In genomic region chr10:104231784-104232612, GRCh38 we compare ENCODE assay signal across 1 cellular context.
A peak's percentile ranks its signal among the peaks of the same experiment; 100 is the strongest.
TF ChIP-seq lines count a peak whose summit lies in the region.

A gene with protein sequence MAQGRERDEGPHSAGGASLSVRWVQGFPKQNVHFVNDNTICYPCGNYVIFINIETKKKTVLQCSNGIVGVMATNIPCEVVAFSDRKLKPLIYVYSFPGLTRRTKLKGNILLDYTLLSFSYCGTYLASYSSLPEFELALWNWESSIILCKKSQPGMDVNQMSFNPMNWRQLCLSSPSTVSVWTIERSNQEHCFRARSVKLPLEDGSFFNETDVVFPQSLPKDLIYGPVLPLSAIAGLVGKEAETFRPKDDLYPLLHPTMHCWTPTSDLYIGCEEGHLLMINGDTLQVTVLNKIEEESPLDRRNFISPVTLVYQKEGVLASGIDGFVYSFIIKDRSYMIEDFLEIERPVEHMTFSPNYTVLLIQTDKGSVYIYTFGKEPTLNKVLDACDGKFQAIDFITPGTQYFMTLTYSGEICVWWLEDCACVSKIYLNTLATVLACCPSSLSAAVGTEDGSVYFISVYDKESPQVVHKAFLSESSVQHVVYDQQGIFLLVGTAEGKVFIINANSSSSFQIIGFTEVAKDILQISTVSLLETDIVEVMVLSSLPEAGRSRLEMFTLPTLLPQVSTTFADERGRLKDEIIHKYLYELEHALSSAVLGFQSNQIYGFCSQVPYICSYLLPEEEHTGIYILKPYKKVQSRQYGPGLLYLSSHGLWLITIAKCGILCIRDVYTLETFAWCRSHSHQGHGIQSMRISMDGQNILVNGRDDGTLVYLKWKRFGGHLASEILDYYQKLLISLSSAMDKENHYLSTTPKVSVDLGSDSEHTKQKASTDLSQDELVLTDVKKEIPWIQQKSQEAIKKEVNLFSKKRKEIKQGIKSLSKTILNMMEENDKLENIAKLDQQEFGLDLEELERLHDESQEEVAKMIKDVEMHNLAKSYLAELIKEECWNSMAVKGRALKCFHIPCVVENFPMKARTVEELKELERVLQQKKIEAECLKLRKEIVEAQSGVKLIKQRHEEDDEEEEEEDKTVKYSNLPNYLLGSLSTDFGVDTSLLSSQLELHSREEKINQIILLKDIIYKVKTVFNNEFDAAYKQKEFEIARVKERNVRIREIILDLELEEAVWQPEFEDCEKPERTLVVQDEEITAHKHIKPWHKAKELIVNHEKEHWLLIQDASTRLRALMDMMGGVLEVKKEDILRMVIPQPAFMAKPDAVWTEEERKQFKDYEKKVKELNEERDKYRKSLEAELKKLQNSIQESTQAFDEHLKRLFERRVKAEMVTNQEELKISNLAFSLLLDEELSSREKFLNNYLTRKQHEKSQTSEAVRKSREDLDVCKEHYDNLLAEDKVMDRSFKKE (N-terminal part only) (minus strand): TSS chr10:104232364. CDS start chr10:104232246, 118 bp downstream.

TF ChIP-seq in HepG2, 621 proteins besides CTCF, POLR2A, EP300 and RAD21 (continued from another document and continues in another):
- TF ChIP-seq, protein P1, sequence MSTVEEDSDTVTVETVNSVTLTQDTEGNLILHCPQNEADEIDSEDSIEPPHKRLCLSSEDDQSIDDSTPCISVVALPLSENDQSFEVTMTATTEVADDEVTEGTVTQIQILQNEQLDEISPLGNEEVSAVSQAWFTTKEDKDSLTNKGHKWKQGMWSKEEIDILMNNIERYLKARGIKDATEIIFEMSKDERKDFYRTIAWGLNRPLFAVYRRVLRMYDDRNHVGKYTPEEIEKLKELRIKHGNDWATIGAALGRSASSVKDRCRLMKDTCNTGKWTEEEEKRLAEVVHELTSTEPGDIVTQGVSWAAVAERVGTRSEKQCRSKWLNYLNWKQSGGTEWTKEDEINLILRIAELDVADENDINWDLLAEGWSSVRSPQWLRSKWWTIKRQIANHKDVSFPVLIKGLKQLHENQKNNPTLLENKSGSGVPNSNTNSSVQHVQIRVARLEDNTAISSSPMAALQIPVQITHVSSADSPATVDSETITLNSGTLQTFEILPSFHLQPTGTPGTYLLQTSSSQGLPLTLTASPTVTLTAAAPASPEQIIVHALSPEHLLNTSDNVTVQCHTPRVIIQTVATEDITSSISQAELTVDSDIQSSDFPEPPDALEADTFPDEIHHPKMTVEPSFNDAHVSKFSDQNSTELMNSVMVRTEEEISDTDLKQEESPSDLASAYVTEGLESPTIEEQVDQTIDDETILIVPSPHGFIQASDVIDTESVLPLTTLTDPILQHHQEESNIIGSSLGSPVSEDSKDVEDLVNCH (CRISPR knock-in tag; IDR thresholded peaks at IDR 0.05): peak; percentile 84; the same call in 1 of the 2 replicates
- peak; percentile 80; the same call in 1 of the 2 replicates for TF ChIP-seq REPIN1 (CRISPR knock-in tag; IDR thresholded peaks at IDR 0.05; ENCODE audit: borderline replicate concordance, low read depth)
- TF ChIP-seq POLR2AphosphoS5 (IDR thresholded peaks at IDR 0.05; ENCODE audit: low read depth, low read length): peak; percentile 34; the same call in 1 of the 2 replicates
- TF ChIP-seq HDAC6 (IDR thresholded peaks at IDR 0.05; ENCODE audit: low read depth, low read length): no peak
- no peak for TF ChIP-seq ZNF20 (CRISPR knock-in tag; IDR thresholded peaks at IDR 0.05)
- TF ChIP-seq DNMT3B (CRISPR knock-in tag; conservative IDR thresholded peaks at IDR 0.05): no peak
- TF ChIP-seq, protein P2, sequence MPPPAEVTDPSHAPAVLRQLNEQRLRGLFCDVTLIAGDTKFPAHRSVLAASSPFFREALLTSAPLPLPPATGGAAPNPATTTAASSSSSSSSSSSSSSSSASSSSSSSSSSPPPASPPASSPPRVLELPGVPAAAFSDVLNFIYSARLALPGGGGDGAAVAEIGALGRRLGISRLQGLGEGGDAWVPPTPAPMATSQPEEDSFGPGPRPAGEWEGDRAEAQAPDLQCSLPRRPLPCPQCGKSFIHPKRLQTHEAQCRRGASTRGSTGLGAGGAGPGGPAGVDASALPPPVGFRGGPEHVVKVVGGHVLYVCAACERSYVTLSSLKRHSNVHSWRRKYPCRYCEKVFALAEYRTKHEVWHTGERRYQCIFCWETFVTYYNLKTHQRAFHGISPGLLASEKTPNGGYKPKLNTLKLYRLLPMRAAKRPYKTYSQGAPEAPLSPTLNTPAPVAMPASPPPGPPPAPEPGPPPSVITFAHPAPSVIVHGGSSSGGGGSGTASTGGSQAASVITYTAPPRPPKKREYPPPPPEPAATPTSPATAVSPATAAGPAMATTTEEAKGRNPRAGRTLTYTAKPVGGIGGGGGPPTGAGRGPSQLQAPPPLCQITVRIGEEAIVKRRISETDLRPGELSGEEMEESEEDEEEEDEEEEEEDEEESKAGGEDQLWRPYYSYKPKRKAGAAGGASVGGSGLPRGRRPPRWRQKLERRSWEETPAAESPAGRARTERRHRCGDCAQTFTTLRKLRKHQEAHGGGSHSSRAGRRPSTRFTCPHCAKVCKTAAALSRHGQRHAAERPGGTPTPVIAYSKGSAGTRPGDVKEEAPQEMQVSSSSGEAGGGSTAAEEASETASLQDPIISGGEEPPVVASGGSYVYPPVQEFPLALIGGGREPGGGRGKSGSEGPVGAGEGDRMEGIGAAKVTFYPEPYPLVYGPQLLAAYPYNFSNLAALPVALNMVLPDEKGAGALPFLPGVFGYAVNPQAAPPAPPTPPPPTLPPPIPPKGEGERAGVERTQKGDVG (CRISPR knock-in tag; IDR thresholded peaks at IDR 0.05; ENCODE audit: borderline replicate concordance): no peak
- peak; percentile 51; the same call in 1 of the 2 replicates for TF ChIP-seq FOXP4 (CRISPR knock-in tag; IDR thresholded peaks at IDR 0.05)
- peak; percentile 68; the same call in 1 of the 2 replicates for TF ChIP-seq ZBTB2 (CRISPR knock-in tag; IDR thresholded peaks at IDR 0.05; ENCODE audit: low read depth)
- TF ChIP-seq THYN1 (CRISPR knock-in tag; IDR thresholded peaks at IDR 0.05; ENCODE audit: borderline replicate concordance, low read depth): no peak
- TF ChIP-seq SNAPC5 (CRISPR knock-in tag; IDR thresholded peaks at IDR 0.05; ENCODE audit: borderline replicate concordance): 0 out of 2 replicates have a peak, but pooled peaks have one; percentile 13
- TF ChIP-seq MED1 (CRISPR knock-in tag; IDR thresholded peaks at IDR 0.05): no peak
- TF ChIP-seq ZNF883 (CRISPR knock-in tag; IDR thresholded peaks at IDR 0.05; ENCODE audit: not compliant biosample characterization): peak; percentile 91
- TF ChIP-seq HNRNPK (IDR thresholded peaks at IDR 0.05; ENCODE audit: low read depth, low read length, poor library complexity, severe bottlenecking): peak; percentile 93
- TF ChIP-seq BORCS8-MEF2B (CRISPR knock-in tag; IDR thresholded peaks at IDR 0.05): peak; percentile 60; the same call in 1 of the 2 replicates
- peak; percentile 48; the same call in 1 of the 2 replicates for TF ChIP-seq ZNF12 (CRISPR knock-in tag; IDR thresholded peaks at IDR 0.05)
- no peak for TF ChIP-seq HNRNPUL1 (IDR thresholded peaks at IDR 0.05; ENCODE audit: low read depth, low read length)
- TF ChIP-seq MEIS1 (CRISPR knock-in tag; IDR thresholded peaks at IDR 0.05; ENCODE audit: borderline replicate concordance): peak; percentile 85; the same call in 1 of the 2 replicates
- TF ChIP-seq, protein P3, sequence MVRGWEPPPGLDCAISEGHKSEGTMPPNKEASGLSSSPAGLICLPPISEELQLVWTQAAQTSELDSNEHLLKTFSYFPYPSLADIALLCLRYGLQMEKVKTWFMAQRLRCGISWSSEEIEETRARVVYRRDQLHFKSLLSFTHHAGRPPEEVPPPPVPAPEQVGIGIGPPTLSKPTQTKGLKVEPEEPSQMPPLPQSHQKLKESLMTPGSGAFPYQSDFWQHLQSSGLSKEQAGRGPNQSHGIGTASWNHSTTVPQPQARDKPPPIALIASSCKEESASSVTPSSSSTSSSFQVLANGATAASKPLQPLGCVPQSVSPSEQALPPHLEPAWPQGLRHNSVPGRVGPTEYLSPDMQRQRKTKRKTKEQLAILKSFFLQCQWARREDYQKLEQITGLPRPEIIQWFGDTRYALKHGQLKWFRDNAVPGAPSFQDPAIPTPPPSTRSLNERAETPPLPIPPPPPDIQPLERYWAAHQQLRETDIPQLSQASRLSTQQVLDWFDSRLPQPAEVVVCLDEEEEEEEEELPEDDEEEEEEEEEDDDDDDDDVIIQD (CRISPR knock-in tag; IDR thresholded peaks at IDR 0.05; ENCODE audit: low read depth): no peak
- TF ChIP-seq, protein P4, sequence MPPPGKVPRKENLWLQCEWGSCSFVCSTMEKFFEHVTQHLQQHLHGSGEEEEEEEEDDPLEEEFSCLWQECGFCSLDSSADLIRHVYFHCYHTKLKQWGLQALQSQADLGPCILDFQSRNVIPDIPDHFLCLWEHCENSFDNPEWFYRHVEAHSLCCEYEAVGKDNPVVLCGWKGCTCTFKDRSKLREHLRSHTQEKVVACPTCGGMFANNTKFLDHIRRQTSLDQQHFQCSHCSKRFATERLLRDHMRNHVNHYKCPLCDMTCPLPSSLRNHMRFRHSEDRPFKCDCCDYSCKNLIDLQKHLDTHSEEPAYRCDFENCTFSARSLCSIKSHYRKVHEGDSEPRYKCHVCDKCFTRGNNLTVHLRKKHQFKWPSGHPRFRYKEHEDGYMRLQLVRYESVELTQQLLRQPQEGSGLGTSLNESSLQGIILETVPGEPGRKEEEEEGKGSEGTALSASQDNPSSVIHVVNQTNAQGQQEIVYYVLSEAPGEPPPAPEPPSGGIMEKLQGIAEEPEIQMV (CRISPR knock-in tag; IDR thresholded peaks at IDR 0.05; ENCODE audit: low read depth): peak; percentile 88
- peak; percentile 59; the same call in 1 of the 2 replicates for TF ChIP-seq ZNF224 (CRISPR knock-in tag; IDR thresholded peaks at IDR 0.05)
- no peak for TF ChIP-seq LCORL (IDR thresholded peaks at IDR 0.05)
- 0 out of 2 replicates have a peak, but pooled peaks have one; percentile 37 for TF ChIP-seq LCORL (CRISPR knock-in tag; IDR thresholded peaks at IDR 0.05)
- TF ChIP-seq PATZ1 (CRISPR knock-in tag; IDR thresholded peaks at IDR 0.05): peak; percentile 59
- TF ChIP-seq ZNF737 (CRISPR knock-in tag; IDR thresholded peaks at IDR 0.05; ENCODE audit: borderline replicate concordance): no peak
- peak; percentile 36; the same call in 1 of the 2 replicates for TF ChIP-seq PITX1 (CRISPR knock-in tag; IDR thresholded peaks at IDR 0.05)
- no peak for TF ChIP-seq MED13 (CRISPR knock-in tag; IDR thresholded peaks at IDR 0.05)
- TF ChIP-seq HNRNPL (IDR thresholded peaks at IDR 0.05; ENCODE audit: low read depth, low read length): no peak
- TF ChIP-seq NCOA5 (CRISPR knock-in tag; IDR thresholded peaks at IDR 0.05): no peak
- no peak for TF ChIP-seq RELA (CRISPR knock-in tag; IDR thresholded peaks at IDR 0.05)
- TF ChIP-seq ZNF83 (CRISPR knock-in tag; IDR thresholded peaks at IDR 0.05; ENCODE audit: borderline replicate concordance): 0 out of 2 replicates have a peak, but pooled peaks have one; percentile 40
- TF ChIP-seq ZNF570 (CRISPR knock-in tag; IDR thresholded peaks at IDR 0.05; ENCODE audit: borderline replicate concordance): no peak
- no peak for TF ChIP-seq TP53 (CRISPR knock-in tag; conservative IDR thresholded peaks at IDR 0.05)
- 0 out of 2 replicates have a peak, but pooled peaks have one; percentile 43 for TF ChIP-seq MTA1 (CRISPR knock-in tag; IDR thresholded peaks at IDR 0.05; ENCODE audit: borderline replicate concordance)
- TF ChIP-seq HOXD1 (CRISPR knock-in tag; IDR thresholded peaks at IDR 0.05): no peak
- no peak for TF ChIP-seq HNF4A (CRISPR knock-in tag; IDR thresholded peaks at IDR 0.05)
- TF ChIP-seq ZNF350 (CRISPR knock-in tag; IDR thresholded peaks at IDR 0.05; ENCODE audit: borderline replicate concordance, low read depth): peak; percentile 93
- no peak for TF ChIP-seq MTA3 (CRISPR knock-in tag; IDR thresholded peaks at IDR 0.05)
- no peak for TF ChIP-seq ZKSCAN1 (IDR thresholded peaks at IDR 0.05; ENCODE audit: low read length)
- no peak for TF ChIP-seq NONO (IDR thresholded peaks at IDR 0.05)
- TF ChIP-seq NONO (CRISPR knock-in tag; conservative IDR thresholded peaks at IDR 0.05): peak; percentile 84
- TF ChIP-seq KLF12 (CRISPR knock-in tag; IDR thresholded peaks at IDR 0.05; ENCODE audit: borderline replicate concordance): 0 out of 2 replicates have a peak, but pooled peaks have one; percentile 40
- peak; percentile 28; the same call in 1 of the 2 replicates for TF ChIP-seq CEBPG (CRISPR knock-in tag; IDR thresholded peaks at IDR 0.05)
- no peak; the same call in 1 of the 2 replicates for TF ChIP-seq TCF7 (IDR thresholded peaks at IDR 0.05; ENCODE audit: low read depth)
- peak; percentile 89 for TF ChIP-seq ZNF138 (CRISPR knock-in tag; IDR thresholded peaks at IDR 0.05; ENCODE audit: low read depth)
